Comparison of ENCODE assay signal across 34 cellular contexts in genomic region chr20:46227275-46227767, GRCh38.
"Had no signal": no experiment of that assay in that cellular context is flagged by ENCODE, and none has a peak within 500 bp of the region (broad histone marks: within the 10 kb centered on the region; RNA-seq: fewer than 3 reads in every experiment).

No MANE protein-coding gene starts in this region.

- H3K4me3 Mint-ChIP-seq: activated CD4-positive, alpha-beta memory T cell treated with anti-CD3 and anti-CD28 coated beads, Interleukin-2, amount 10 ng/mL, durations not matched to agents 7 days and 5 days; activated CD4-positive, alpha-beta T cell treated with anti-CD3 and anti-CD28 coated beads for 36 hours; activated CD4-positive, alpha-beta T cell treated with anti-CD3 and anti-CD28 coated beads, Interleukin-2, amount 10 ng/mL, durations not matched to agents 7 days and 5 days; activated CD8-positive, alpha-beta memory T cell treated with anti-CD3 and anti-CD28 coated beads, Interleukin-2, amount 10 ng/mL, durations not matched to agents 7 days and 5 days; activated CD8-positive, alpha-beta T cell treated with anti-CD3 and anti-CD28 coated beads, Interleukin-2, amount 10 ng/mL, durations not matched to agents 7 days and 5 days; activated naive CD4-positive, alpha-beta T cell treated with anti-CD3 and anti-CD28 coated beads, Interleukin-2, amount 10 ng/mL, durations not matched to agents 7 days and 5 days; activated naive CD4-positive, alpha-beta T cell treated with anti-CD3 and anti-CD28 coated beads, Interleukin-2, amount 50 U/mL, for 24 hours; activated naive CD8-positive, alpha-beta T cell; activated naive CD8-positive, alpha-beta T cell treated with anti-CD3 and anti-CD28 coated beads, Interleukin-2, amount 10 ng/mL, durations not matched to agents 7 days and 5 days; activated naive CD8-positive, alpha-beta T cell treated with anti-CD3 and anti-CD28 coated beads, Interleukin-2, amount 50 U/mL, for 24 hours; activated T-cell treated with anti-CD3 and anti-CD28 coated beads, Interleukin-2, amount 50 U/mL, for 24 hours; brain; central memory CD8-positive, alpha-beta T cell; T-helper 2 cell treated with Interferon-gamma antibody and Interleukin-4, amounts not matched to agents 5 μg/mL and 100 μg/mL, for 36 hours had no signal

- H3K36me3 ChIP-seq: ascending aorta, cardiac muscle cell had no signal

- H3K36me3 Mint-ChIP-seq: activated CD8-positive, alpha-beta memory T cell treated with anti-CD3 and anti-CD28 coated beads, Interleukin-2, amount 10 ng/mL, durations not matched to agents 7 days and 5 days; activated naive CD4-positive, alpha-beta T cell treated with anti-CD3 and anti-CD28 coated beads, Interleukin-2, amount 10 ng/mL, durations not matched to agents 7 days and 5 days; activated naive CD4-positive, alpha-beta T cell treated with anti-CD3 and anti-CD28 coated beads, Interleukin-2, amount 50 U/mL, for 24 hours; activated naive CD8-positive, alpha-beta T cell; activated naive CD8-positive, alpha-beta T cell treated with anti-CD3 and anti-CD28 coated beads, Interleukin-2, amount 10 ng/mL, durations not matched to agents 7 days and 5 days; brain had no signal

- H3K4me1 Mint-ChIP-seq: activated CD4-positive, alpha-beta memory T cell treated with anti-CD3 and anti-CD28 coated beads, Interleukin-2, amount 10 ng/mL, durations not matched to agents 7 days and 5 days; activated CD4-positive, alpha-beta T cell treated with anti-CD3 and anti-CD28 coated beads for 36 hours; activated CD4-positive, alpha-beta T cell treated with anti-CD3 and anti-CD28 coated beads, Interleukin-2, amount 10 ng/mL, durations not matched to agents 7 days and 5 days; activated CD8-positive, alpha-beta memory T cell treated with anti-CD3 and anti-CD28 coated beads, Interleukin-2, amount 10 ng/mL, durations not matched to agents 7 days and 5 days; activated naive CD4-positive, alpha-beta T cell treated with anti-CD3 and anti-CD28 coated beads, Interleukin-2, amount 10 ng/mL, durations not matched to agents 7 days and 5 days; activated naive CD4-positive, alpha-beta T cell treated with anti-CD3 and anti-CD28 coated beads, Interleukin-2, amount 50 U/mL, for 24 hours; activated naive CD8-positive, alpha-beta T cell treated with anti-CD3 and anti-CD28 coated beads, Interleukin-2, amount 10 ng/mL, durations not matched to agents 7 days and 5 days; activated naive CD8-positive, alpha-beta T cell treated with anti-CD3 and anti-CD28 coated beads, Interleukin-2, amount 50 U/mL, for 24 hours; central memory CD8-positive, alpha-beta T cell had no signal

- H3K4me3 ChIP-seq: ascending aorta, cardiac muscle cell had no signal

- ATAC-seq: activated CD4-positive, alpha-beta T cell treated with anti-CD3 and anti-CD28 coated beads for 36 hours; activated CD4-positive, CD25-positive, alpha-beta regulatory T cell treated with anti-CD3 and anti-CD28 coated beads, Interleukin-2, amount 50 U/mL, for 24 hours; activated CD8-positive, alpha-beta memory T cell treated with anti-CD3 and anti-CD28 coated beads, Interleukin-2, amount 10 ng/mL, durations not matched to agents 7 days and 5 days; activated CD8-positive, alpha-beta T cell treated with anti-CD3 and anti-CD28 coated beads, Interleukin-2, amount 10 ng/mL, durations not matched to agents 7 days and 5 days had no signal

- DNase-seq: activated CD4-positive, alpha-beta memory T cell treated with anti-CD3 and anti-CD28 coated beads, Interleukin-2, amount 10 ng/mL, durations not matched to agents 7 days and 5 days; activated CD4-positive, alpha-beta T cell treated with anti-CD3 and anti-CD28 coated beads for 1 hour; activated CD4-positive, alpha-beta T cell treated with anti-CD3 and anti-CD28 coated beads for 36 hours; activated CD4-positive, alpha-beta T cell treated with anti-CD3 and anti-CD28 coated beads for 48 hours; activated CD4-positive, alpha-beta T cell treated with anti-CD3 and anti-CD28 coated beads, Interleukin-2, amount 10 ng/mL, durations not matched to agents 7 days and 5 days; activated CD4-positive, alpha-beta T cell treated with anti-CD3 and anti-CD28 coated beads, Interleukin-2, amount 50 U/mL, for 48 hours; activated CD4-positive, CD25-positive, alpha-beta regulatory T cell; activated CD8-positive, alpha-beta memory T cell treated with anti-CD3 and anti-CD28 coated beads for 24 hours; activated CD8-positive, alpha-beta memory T cell treated with anti-CD3 and anti-CD28 coated beads, Interleukin-2, amount 10 ng/mL, durations not matched to agents 7 days and 5 days; activated CD8-positive, alpha-beta memory T cell treated with anti-CD3 and anti-CD28 coated beads, Interleukin-2, amount 50 U/mL, for 48 hours; activated CD8-positive, alpha-beta T cell treated with anti-CD3 and anti-CD28 coated beads, Interleukin-2, amount 10 ng/mL, durations not matched to agents 7 days and 5 days; activated effector memory CD4-positive, alpha-beta T cell treated with Interleukin-2 at 50 U/mL for 16 hours; activated gamma-delta T cell; activated naive CD4-positive, alpha-beta T cell treated with anti-CD3 and anti-CD28 coated beads, Interleukin-2, amount 10 ng/mL, durations not matched to agents 7 days and 5 days; activated naive CD4-positive, alpha-beta T cell treated with Interleukin-2 at 50 U/mL for 16 hours; activated naive CD8-positive, alpha-beta T cell treated with anti-CD3 and anti-CD28 coated beads, Interleukin-2, amount 10 ng/mL, durations not matched to agents 7 days and 5 days; activated T-cell treated with anti-CD3 and anti-CD28 coated beads, Interleukin-2, amount 50 U/mL, for 24 hours; activated T-cell treated with anti-CD3 and anti-CD28 coated beads, Interleukin-2, amount 50 U/mL, for 48 hours; amygdala; anterior cingulate cortex; cerebellar nuclear complex; T-helper 2 cell; T-helper 9 cell had no signal

- H3K27ac ChIP-seq: ascending aorta, cardiac muscle cell, VCaP had no signal

- H3K27me3 ChIP-seq: ascending aorta, cardiac muscle cell had no signal

- H3K27ac Mint-ChIP-seq: activated CD4-positive, alpha-beta memory T cell treated with anti-CD3 and anti-CD28 coated beads, Interleukin-2, amount 10 ng/mL, durations not matched to agents 7 days and 5 days; activated CD4-positive, alpha-beta T cell treated with anti-CD3 and anti-CD28 coated beads for 36 hours; activated CD4-positive, alpha-beta T cell treated with anti-CD3 and anti-CD28 coated beads, Interleukin-2, amount 10 ng/mL, durations not matched to agents 7 days and 5 days; activated CD8-positive, alpha-beta memory T cell treated with anti-CD3 and anti-CD28 coated beads, Interleukin-2, amount 10 ng/mL, durations not matched to agents 7 days and 5 days; activated CD8-positive, alpha-beta T cell treated with anti-CD3 and anti-CD28 coated beads, Interleukin-2, amount 10 ng/mL, durations not matched to agents 7 days and 5 days; activated naive CD4-positive, alpha-beta T cell treated with anti-CD3 and anti-CD28 coated beads, Interleukin-2, amount 10 ng/mL, durations not matched to agents 7 days and 5 days; activated naive CD4-positive, alpha-beta T cell treated with anti-CD3 and anti-CD28 coated beads, Interleukin-2, amount 50 U/mL, for 24 hours; activated naive CD8-positive, alpha-beta T cell; activated naive CD8-positive, alpha-beta T cell treated with anti-CD3 and anti-CD28 coated beads, Interleukin-2, amount 10 ng/mL, durations not matched to agents 7 days and 5 days; activated naive CD8-positive, alpha-beta T cell treated with anti-CD3 and anti-CD28 coated beads, Interleukin-2, amount 50 U/mL, for 24 hours; activated T-cell treated with anti-CD3 and anti-CD28 coated beads, Interleukin-2, amount 50 U/mL, for 24 hours; activated T-helper 2 cell treated with anti-CD3 and anti-CD28 coated beads, Interferon-gamma antibody, Interleukin-2, Interleukin-4, amounts not matched to agents 10 μg/mL and 5 μg/mL and 100 μg/mL, durations not matched to agents 14 hours and 24 hours and 36 hours; T-helper 2 cell treated with Interferon-gamma antibody and Interleukin-4, amounts not matched to agents 5 μg/mL and 100 μg/mL, for 36 hours had no signal

- H3K9me3 Mint-ChIP-seq: activated CD4-positive, alpha-beta memory T cell treated with anti-CD3 and anti-CD28 coated beads, Interleukin-2, amount 10 ng/mL, durations not matched to agents 7 days and 5 days; activated CD4-positive, alpha-beta T cell treated with anti-CD3 and anti-CD28 coated beads, Interleukin-2, amount 10 ng/mL, durations not matched to agents 7 days and 5 days; activated naive CD4-positive, alpha-beta T cell treated with anti-CD3 and anti-CD28 coated beads, Interleukin-2, amount 10 ng/mL, durations not matched to agents 7 days and 5 days; activated naive CD4-positive, alpha-beta T cell treated with anti-CD3 and anti-CD28 coated beads, Interleukin-2, amount 50 U/mL, for 24 hours; activated naive CD8-positive, alpha-beta T cell treated with anti-CD3 and anti-CD28 coated beads, Interleukin-2, amount 10 ng/mL, durations not matched to agents 7 days and 5 days; activated naive CD8-positive, alpha-beta T cell treated with anti-CD3 and anti-CD28 coated beads, Interleukin-2, amount 50 U/mL, for 24 hours; activated T-cell treated with anti-CD3 and anti-CD28 coated beads, Interleukin-2, amount 50 U/mL, for 24 hours; activated T-helper 2 cell treated with anti-CD3 and anti-CD28 coated beads, Interferon-gamma antibody, Interleukin-2, Interleukin-4, amounts not matched to agents 10 μg/mL and 5 μg/mL and 100 μg/mL, durations not matched to agents 14 hours and 24 hours and 36 hours; T-helper 2 cell treated with Interferon-gamma antibody and Interleukin-4, amounts not matched to agents 5 μg/mL and 100 μg/mL, for 36 hours had no signal

- H3K4me1 ChIP-seq: ascending aorta had no signal

- H3K9me3 ChIP-seq: ascending aorta had no signal
